ENCODE assay signal across 8 cellular contexts in genomic region chr7:54663603-54664234, GRCh38.
DNase-seq lines count a peak whose midpoint lies in the region; ATAC-seq and TF ChIP-seq lines count a peak whose summit lies in the region.

No MANE protein-coding gene starts in this region.

- H3K4me3 ChIP-seq in left lung (no peak overlapping the region), tibial nerve (peak overlapping the region in 3 of 4 donors; percentile 11 to 44 (median 25)), adrenal gland (peak overlapping the region in 1 of 4 donors; percentile 37)

- H3K36me3 Mint-ChIP-seq in activated naive CD4-positive, alpha-beta T cell treated with anti-CD3 and anti-CD28 coated beads for 36 hours (ENCODE audit: low read depth): peaks cover 2% of the 10 kb centered on the region

- peaks cover 11% of the 10 kb centered on the region for H3K4me1 Mint-ChIP-seq in activated naive CD4-positive, alpha-beta T cell treated with anti-CD3 and anti-CD28 coated beads for 36 hours (ENCODE audit: low read depth)

- H3K27me3 Mint-ChIP-seq in activated naive CD4-positive, alpha-beta T cell treated with anti-CD3 and anti-CD28 coated beads for 36 hours (ENCODE audit: low read depth): peaks cover 47% of the 10 kb centered on the region

- H3K4me3 Mint-ChIP-seq in activated naive CD4-positive, alpha-beta T cell treated with anti-CD3 and anti-CD28 coated beads for 36 hours: peak overlapping the region; percentile 28

- H3K36me3 ChIP-seq in left lung (no peaks in the 10 kb centered on the region), tibial nerve (no peaks in the 10 kb centered on the region), adrenal gland (replicated peaks in 1 of 2) (no peaks in the 10 kb centered on the region)

- TF ChIP-seq CTCF in VCaP (conservative IDR thresholded peaks at IDR 0.05) (no peak), left lung (IDR thresholded peaks at IDR 0.05) (no peak), tibial nerve (IDR thresholded peaks at IDR 0.05) (no peak), adrenal gland (IDR thresholded peaks at IDR 0.05) (no peak)

- peaks cover 3% of the 10 kb centered on the region for H3K9me3 Mint-ChIP-seq in activated naive CD4-positive, alpha-beta T cell treated with anti-CD3 and anti-CD28 coated beads for 36 hours

- no peak for DNase-seq in activated naive CD4-positive, alpha-beta T cell treated with anti-CD3 and anti-CD28 coated beads for 36 hours
- DNase-seq in activated naive CD4-positive, alpha-beta T cell (lab: John Stamatoyannopoulos, UW): no peak
- no peak for DNase-seq in left lung
- no peak for DNase-seq in tibial nerve (ENCODE audit: low spot score in 2 of 2)
- DNase-seq in effector CD8-positive, alpha-beta T cell (lab: John Stamatoyannopoulos, UW): no peak
- no peak for DNase-seq in adrenal gland
- DNase-seq in activated CD4-positive, alpha-beta T cell treated with anti-CD3 and anti-CD28 coated beads for 48 hours: no peak

- TF ChIP-seq POLR2A in tibial nerve (IDR thresholded peaks at IDR 0.05) (no peak), adrenal gland (IDR thresholded peaks at IDR 0.05) (no peak)

- H3K4me1 ChIP-seq in left lung (peaks cover 0 to 6% of the 10 kb centered on the region in 2 donors), tibial nerve (peaks cover 0 to 19% (median 0%) of the 10 kb centered on the region in 4 donors), adrenal gland (replicated peaks in 1 of 2) (no peaks in the 10 kb centered on the region)

- peak; percentile 13 for ATAC-seq in left lung

- 16 to 18% methylated on average over 16 of the region's 16 CpGs for WGBS in tibial nerve, 2 donors
- 10 to 16% (median 14%) methylated on average over 16 of the region's 16 CpGs for WGBS in adrenal gland, 4 donors

- TF ChIP-seq EP300 in tibial nerve (IDR thresholded peaks at IDR 0.05): no peak

- no peaks in the 10 kb centered on the region for H3K9me3 ChIP-seq in left lung
- no peaks in the 10 kb centered on the region for H3K9me3 ChIP-seq in tibial nerve
- H3K9me3 ChIP-seq in adrenal gland (replicated peaks in 1 of 3): no peaks in the 10 kb centered on the region

- intact Hi-C loops in activated naive CD4-positive, alpha-beta T cell treated with anti-CD3 and anti-CD28 coated beads for 36 hours (cut with micrococcal nuclease): no loop called here
- intact Hi-C loops in left lung (cut with DNase I) (no loop called here), adrenal gland (cut with DNase I) (no loop called here)

- H3K27ac ChIP-seq in VCaP (peak overlapping the region; percentile 31; the same call in 1 of the 2 replicates), left lung (no peak overlapping the region), tibial nerve (no peak overlapping the region), adrenal gland (no peak overlapping the region)

- H3K27me3 ChIP-seq in left lung (peaks cover 4 to 52% of the 10 kb centered on the region in 2 donors), tibial nerve (peaks cover 0 to 10% of the 10 kb centered on the region in 2 donors), adrenal gland (peaks cover 5% of the 10 kb centered on the region)

- CTCF ChIA-PET in activated naive CD4-positive, alpha-beta T cell treated with anti-CD3 and anti-CD28 coated beads for 36 hours (lab: Charles Lee): no interaction called here

- no peak overlapping the region for H3K27ac Mint-ChIP-seq in activated naive CD4-positive, alpha-beta T cell treated with anti-CD3 and anti-CD28 coated beads for 36 hours

Comparison
In these comparisons a context has a peak if more than half of its experiments do, and no peak if none do; other contexts are left out.
1. H3K4me3 ChIP-seq: peak in tibial nerve (3 of 4); none in left lung (0 of 2).